1 cellular context compared by ENCODE assay signal in genomic region chr20:44215125-44215524, GRCh38.
TF ChIP-seq lines count a peak whose summit lies in the region.

No MANE protein-coding gene starts in this region.

TF ChIP-seq in HepG2, 621 proteins besides CTCF, POLR2A, EP300 and RAD21 (continued from another document and continues in another):
- TF ChIP-seq, protein P1, sequence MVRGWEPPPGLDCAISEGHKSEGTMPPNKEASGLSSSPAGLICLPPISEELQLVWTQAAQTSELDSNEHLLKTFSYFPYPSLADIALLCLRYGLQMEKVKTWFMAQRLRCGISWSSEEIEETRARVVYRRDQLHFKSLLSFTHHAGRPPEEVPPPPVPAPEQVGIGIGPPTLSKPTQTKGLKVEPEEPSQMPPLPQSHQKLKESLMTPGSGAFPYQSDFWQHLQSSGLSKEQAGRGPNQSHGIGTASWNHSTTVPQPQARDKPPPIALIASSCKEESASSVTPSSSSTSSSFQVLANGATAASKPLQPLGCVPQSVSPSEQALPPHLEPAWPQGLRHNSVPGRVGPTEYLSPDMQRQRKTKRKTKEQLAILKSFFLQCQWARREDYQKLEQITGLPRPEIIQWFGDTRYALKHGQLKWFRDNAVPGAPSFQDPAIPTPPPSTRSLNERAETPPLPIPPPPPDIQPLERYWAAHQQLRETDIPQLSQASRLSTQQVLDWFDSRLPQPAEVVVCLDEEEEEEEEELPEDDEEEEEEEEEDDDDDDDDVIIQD (CRISPR knock-in tag; IDR thresholded peaks at IDR 0.05; ENCODE audit: low read depth), result no peak
- TF ChIP-seq, protein P2, sequence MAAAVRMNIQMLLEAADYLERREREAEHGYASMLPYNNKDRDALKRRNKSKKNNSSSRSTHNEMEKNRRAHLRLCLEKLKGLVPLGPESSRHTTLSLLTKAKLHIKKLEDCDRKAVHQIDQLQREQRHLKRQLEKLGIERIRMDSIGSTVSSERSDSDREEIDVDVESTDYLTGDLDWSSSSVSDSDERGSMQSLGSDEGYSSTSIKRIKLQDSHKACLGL (CRISPR knock-in tag; IDR thresholded peaks at IDR 0.05), result no peak
- TF ChIP-seq RBM22 (optimal IDR thresholded peaks at IDR 0.05; ENCODE audit: low read length) (no peak), ZNF597 (CRISPR knock-in tag; IDR thresholded peaks at IDR 0.05) (no peak), KAT8 (CRISPR knock-in tag; IDR thresholded peaks at IDR 0.05) (peak; percentile 70; the same call in 1 of the 2 replicates), ZNF329 (CRISPR knock-in tag; IDR thresholded peaks at IDR 0.05; ENCODE audit: low read depth) (no peak), ZFAT (CRISPR knock-in tag; conservative IDR thresholded peaks at IDR 0.05) (no peak), CREM (IDR thresholded peaks at IDR 0.05) (no peak), CREM (CRISPR knock-in tag; IDR thresholded peaks at IDR 0.05) (no peak), ZFY (CRISPR knock-in tag; IDR thresholded peaks at IDR 0.05) (no peak), ELF4 (CRISPR knock-in tag; IDR thresholded peaks at IDR 0.05; ENCODE audit: borderline replicate concordance) (no peak), ZNF451 (CRISPR knock-in tag; IDR thresholded peaks at IDR 0.05) (0 out of 2 replicates have a peak, but pooled peaks have one; percentile 56), TBX3 (IDR thresholded peaks at IDR 0.05; ENCODE audit: borderline replicate concordance) (no peak), ARNT (IDR thresholded peaks at IDR 0.05) (no peak), ISL2 (CRISPR knock-in tag; IDR thresholded peaks at IDR 0.05) (no peak), KDM5B (CRISPR knock-in tag; IDR thresholded peaks at IDR 0.05; ENCODE audit: borderline replicate concordance) (peak; percentile 46; the same call in 1 of the 2 replicates), ZNF878 (CRISPR knock-in tag; IDR thresholded peaks at IDR 0.05) (no peak), CERS6 (CRISPR knock-in tag; IDR thresholded peaks at IDR 0.05) (no peak), YEATS2 (CRISPR knock-in tag; IDR thresholded peaks at IDR 0.05; ENCODE audit: borderline replicate concordance) (peak; percentile 61; the same call in 1 of the 2 replicates), THAP11 (CRISPR knock-in tag; IDR thresholded peaks at IDR 0.05) (peak; percentile 51; the same call in 1 of the 2 replicates), KMT2B (CRISPR knock-in tag; IDR thresholded peaks at IDR 0.05) (0 out of 2 replicates have a peak, but pooled peaks have one; percentile 50), ZNF17 (CRISPR knock-in tag; IDR thresholded peaks at IDR 0.05) (no peak), NFE2L1 (CRISPR knock-in tag; IDR thresholded peaks at IDR 0.05; ENCODE audit: borderline replicate concordance) (no peak), ZNF766 (CRISPR knock-in tag; IDR thresholded peaks at IDR 0.05; ENCODE audit: borderline replicate concordance) (no peak), ESRRA (CRISPR knock-in tag; IDR thresholded peaks at IDR 0.05; ENCODE audit: low read depth) (no peak), ZNF562 (CRISPR knock-in tag; IDR thresholded peaks at IDR 0.05; ENCODE audit: borderline replicate concordance) (no peak), MEIS1 (CRISPR knock-in tag; IDR thresholded peaks at IDR 0.05; ENCODE audit: borderline replicate concordance) (no peak), MIER3 (CRISPR knock-in tag; IDR thresholded peaks at IDR 0.05; ENCODE audit: borderline replicate concordance) (peak; percentile 52; the same call in 1 of the 2 replicates), KMT2A (CRISPR knock-in tag; IDR thresholded peaks at IDR 0.05) (peak; percentile 75), ATF5 (CRISPR knock-in tag; IDR thresholded peaks at IDR 0.05; ENCODE audit: low read depth) (no peak), ZMYM4 (CRISPR knock-in tag; IDR thresholded peaks at IDR 0.05) (no peak), ZBTB21 (CRISPR knock-in tag; IDR thresholded peaks at IDR 0.05) (no peak), PHF20 (CRISPR knock-in tag; IDR thresholded peaks at IDR 0.05) (no peak), IKZF5 (CRISPR knock-in tag; IDR thresholded peaks at IDR 0.05) (peak; percentile 38; the same call in 1 of the 2 replicates), RBM39 (IDR thresholded peaks at IDR 0.05; ENCODE audit: low read depth, low read length, poor library complexity, severe bottlenecking) (no peak), IKZF4 (CRISPR knock-in tag; IDR thresholded peaks at IDR 0.05; ENCODE audit: borderline replicate concordance, low read depth, not compliant biosample characterization) (no peak), ZNF367 (CRISPR knock-in tag; IDR thresholded peaks at IDR 0.05; ENCODE audit: borderline replicate concordance) (no peak), TARDBP (CRISPR knock-in tag; IDR thresholded peaks at IDR 0.05) (no peak), CBX2 (IDR thresholded peaks at IDR 0.05; ENCODE audit: low read depth, low read length) (no peak), CBX2 (CRISPR knock-in tag; IDR thresholded peaks at IDR 0.05; ENCODE audit: low read depth) (no peak), NR2F2 (IDR thresholded peaks at IDR 0.05; ENCODE audit: borderline replicate concordance, low read depth) (no peak), ZNF784 (CRISPR knock-in tag; IDR thresholded peaks at IDR 0.05; ENCODE audit: borderline replicate concordance) (no peak)
- TF ChIP-seq, protein P3, sequence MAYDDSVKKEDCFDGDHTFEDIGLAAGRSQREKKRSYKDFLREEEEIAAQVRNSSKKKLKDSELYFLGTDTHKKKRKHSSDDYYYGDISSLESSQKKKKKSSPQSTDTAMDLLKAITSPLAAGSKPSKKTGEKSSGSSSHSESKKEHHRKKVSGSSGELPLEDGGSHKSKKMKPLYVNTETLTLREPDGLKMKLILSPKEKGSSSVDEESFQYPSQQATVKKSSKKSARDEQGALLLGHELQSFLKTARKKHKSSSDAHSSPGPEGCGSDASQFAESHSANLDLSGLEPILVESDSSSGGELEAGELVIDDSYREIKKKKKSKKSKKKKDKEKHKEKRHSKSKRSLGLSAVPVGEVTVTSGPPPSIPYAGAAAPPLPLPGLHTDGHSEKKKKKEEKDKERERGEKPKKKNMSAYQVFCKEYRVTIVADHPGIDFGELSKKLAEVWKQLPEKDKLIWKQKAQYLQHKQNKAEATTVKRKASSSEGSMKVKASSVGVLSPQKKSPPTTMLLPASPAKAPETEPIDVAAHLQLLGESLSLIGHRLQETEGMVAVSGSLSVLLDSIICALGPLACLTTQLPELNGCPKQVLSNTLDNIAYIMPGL (CRISPR knock-in tag; IDR thresholded peaks at IDR 0.05; ENCODE audit: borderline replicate concordance in 1 of 2, low read depth in 1 of 2), result peak in 1 of 2 experiments; percentile 77; a peak in 2 of 4 replicates
- TF ChIP-seq, protein P4, sequence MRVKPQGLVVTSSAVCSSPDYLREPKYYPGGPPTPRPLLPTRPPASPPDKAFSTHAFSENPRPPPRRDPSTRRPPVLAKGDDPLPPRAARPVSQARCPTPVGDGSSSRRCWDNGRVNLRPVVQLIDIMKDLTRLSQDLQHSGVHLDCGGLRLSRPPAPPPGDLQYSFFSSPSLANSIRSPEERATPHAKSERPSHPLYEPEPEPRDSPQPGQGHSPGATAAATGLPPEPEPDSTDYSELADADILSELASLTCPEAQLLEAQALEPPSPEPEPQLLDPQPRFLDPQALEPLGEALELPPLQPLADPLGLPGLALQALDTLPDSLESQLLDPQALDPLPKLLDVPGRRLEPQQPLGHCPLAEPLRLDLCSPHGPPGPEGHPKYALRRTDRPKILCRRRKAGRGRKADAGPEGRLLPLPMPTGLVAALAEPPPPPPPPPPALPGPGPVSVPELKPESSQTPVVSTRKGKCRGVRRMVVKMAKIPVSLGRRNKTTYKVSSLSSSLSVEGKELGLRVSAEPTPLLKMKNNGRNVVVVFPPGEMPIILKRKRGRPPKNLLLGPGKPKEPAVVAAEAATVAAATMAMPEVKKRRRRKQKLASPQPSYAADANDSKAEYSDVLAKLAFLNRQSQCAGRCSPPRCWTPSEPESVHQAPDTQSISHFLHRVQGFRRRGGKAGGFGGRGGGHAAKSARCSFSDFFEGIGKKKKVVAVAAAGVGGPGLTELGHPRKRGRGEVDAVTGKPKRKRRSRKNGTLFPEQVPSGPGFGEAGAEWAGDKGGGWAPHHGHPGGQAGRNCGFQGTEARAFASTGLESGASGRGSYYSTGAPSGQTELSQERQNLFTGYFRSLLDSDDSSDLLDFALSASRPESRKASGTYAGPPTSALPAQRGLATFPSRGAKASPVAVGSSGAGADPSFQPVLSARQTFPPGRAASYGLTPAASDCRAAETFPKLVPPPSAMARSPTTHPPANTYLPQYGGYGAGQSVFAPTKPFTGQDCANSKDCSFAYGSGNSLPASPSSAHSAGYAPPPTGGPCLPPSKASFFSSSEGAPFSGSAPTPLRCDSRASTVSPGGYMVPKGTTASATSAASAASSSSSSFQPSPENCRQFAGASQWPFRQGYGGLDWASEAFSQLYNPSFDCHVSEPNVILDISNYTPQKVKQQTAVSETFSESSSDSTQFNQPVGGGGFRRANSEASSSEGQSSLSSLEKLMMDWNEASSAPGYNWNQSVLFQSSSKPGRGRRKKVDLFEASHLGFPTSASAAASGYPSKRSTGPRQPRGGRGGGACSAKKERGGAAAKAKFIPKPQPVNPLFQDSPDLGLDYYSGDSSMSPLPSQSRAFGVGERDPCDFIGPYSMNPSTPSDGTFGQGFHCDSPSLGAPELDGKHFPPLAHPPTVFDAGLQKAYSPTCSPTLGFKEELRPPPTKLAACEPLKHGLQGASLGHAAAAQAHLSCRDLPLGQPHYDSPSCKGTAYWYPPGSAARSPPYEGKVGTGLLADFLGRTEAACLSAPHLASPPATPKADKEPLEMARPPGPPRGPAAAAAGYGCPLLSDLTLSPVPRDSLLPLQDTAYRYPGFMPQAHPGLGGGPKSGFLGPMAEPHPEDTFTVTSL (CRISPR knock-in tag; IDR thresholded peaks at IDR 0.05; ENCODE audit: borderline replicate concordance), result no peak
- TF ChIP-seq, protein P5, sequence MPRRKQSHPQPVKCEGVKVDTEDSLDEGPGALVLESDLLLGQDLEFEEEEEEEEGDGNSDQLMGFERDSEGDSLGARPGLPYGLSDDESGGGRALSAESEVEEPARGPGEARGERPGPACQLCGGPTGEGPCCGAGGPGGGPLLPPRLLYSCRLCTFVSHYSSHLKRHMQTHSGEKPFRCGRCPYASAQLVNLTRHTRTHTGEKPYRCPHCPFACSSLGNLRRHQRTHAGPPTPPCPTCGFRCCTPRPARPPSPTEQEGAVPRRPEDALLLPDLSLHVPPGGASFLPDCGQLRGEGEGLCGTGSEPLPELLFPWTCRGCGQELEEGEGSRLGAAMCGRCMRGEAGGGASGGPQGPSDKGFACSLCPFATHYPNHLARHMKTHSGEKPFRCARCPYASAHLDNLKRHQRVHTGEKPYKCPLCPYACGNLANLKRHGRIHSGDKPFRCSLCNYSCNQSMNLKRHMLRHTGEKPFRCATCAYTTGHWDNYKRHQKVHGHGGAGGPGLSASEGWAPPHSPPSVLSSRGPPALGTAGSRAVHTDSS (CRISPR knock-in tag; conservative IDR thresholded peaks at IDR 0.05), result no peak
- TF ChIP-seq, protein P6, sequence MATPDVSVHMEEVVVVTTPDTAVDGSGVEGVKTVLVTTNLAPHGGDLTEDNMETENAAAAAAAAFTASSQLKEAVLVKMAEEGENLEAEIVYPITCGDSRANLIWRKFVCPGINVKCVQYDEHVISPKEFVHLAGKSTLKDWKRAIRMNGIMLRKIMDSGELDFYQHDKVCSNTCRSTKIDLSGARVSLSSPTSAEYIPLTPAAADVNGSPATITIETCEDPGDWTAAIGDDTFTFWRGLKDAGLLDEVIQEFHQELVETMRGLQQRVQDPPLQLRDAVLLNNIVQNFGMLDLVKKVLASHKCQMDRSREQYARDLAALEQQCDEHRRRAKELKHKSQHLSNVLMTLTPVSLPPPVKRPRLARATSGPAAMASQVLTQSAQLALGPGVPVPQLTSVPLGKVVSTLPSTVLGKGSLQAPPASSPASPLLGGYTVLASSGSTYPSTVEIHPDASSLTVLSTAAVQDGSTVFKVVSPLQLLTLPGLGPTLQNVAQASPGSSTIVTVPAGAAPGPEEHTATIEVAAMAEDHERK (CRISPR knock-in tag; IDR thresholded peaks at IDR 0.05; ENCODE audit: low read depth), result no peak
- TF ChIP-seq, protein P7, sequence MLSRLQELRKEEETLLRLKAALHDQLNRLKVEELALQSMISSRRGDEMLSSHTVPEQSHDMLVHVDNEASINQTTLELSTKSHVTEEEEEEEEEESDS (CRISPR knock-in tag; IDR thresholded peaks at IDR 0.05; ENCODE audit: borderline replicate concordance), result no peak
